7 cellular contexts compared by ENCODE assay signal in genomic region chr2:27032495-27033252, GRCh38. TPM values are rescaled to one million over a fixed set of nuclear protein-coding genes. Genes with fewer than 3 reads are reported as not detected.
DNase-seq lines count a peak whose midpoint lies in the region; ATAC-seq, FAIRE-seq and TF ChIP-seq lines count a peak whose summit lies in the region.

TSS of gene TMEM214 (plus strand) at chr2:27032965. CDS start at chr2:27033016, 51 bp downstream.

- FAIRE-seq in astrocyte (lab: Jason Lieb, UNC), result no peak

- no peaks in the 10 kb centered on the region for H3K27me3 ChIP-seq in astrocyte (ENCODE audit: insufficient read depth, low read length)

- peaks cover 11% of the 10 kb centered on the region for H3K4me1 ChIP-seq in astrocyte (ENCODE audit: insufficient read depth, low read length)

- DNase-seq in NCI-H187 (lab: John Stamatoyannopoulos, UW) (peak; percentile 68 to 84), T-helper 22 cell (ENCODE audit: low read depth) (peak; percentile 63), astrocyte (ENCODE audit: low read depth) (peak; percentile 72), hippocampal formation (lab: John Stamatoyannopoulos, UW) (peak; percentile 58 to 75), retinal pigment epithelial cell (ENCODE audit: low read depth) (peak; percentile 52)

- H3K9ac ChIP-seq in astrocyte (ENCODE audit: low read length), result peak within 1 kb of the TSS; percentile 96

- peak within 1 kb of the TSS; percentile 86 for H2AFZ ChIP-seq in astrocyte (ENCODE audit: low read depth, low read length)

- ATAC-seq in GM18499 (IDR thresholded peaks at IDR 0.05; ENCODE audit: insufficient read depth, unreplicated experiment) (peak; percentile 59), HG02884 (IDR thresholded peaks at IDR 0.05; ENCODE audit: unreplicated experiment) (peak; percentile 95)

- peaks cover 29% of the 10 kb centered on the region for H3K36me3 ChIP-seq in astrocyte (ENCODE audit: insufficient read depth, low read length)

- peaks cover 73% of the 10 kb centered on the region for H3K79me2 ChIP-seq in astrocyte (ENCODE audit: insufficient read depth, low read length)

- H3K27ac Mint-ChIP-seq in astrocyte (ENCODE audit: unreplicated experiment), result peak within 1 kb of the TSS; percentile 92

- H3K4me2 ChIP-seq in astrocyte (ENCODE audit: low read length), result peak within 1 kb of the TSS; percentile 84

- H3K4me3 Mint-ChIP-seq in astrocyte (ENCODE audit: unreplicated experiment), result peak within 1 kb of the TSS; percentile 97

- peak within 1 kb of the TSS; percentile 94 for H3K4me3 ChIP-seq in astrocyte (ENCODE audit: insufficient read depth, low read depth, low read length)
- peak within 1 kb of the TSS; percentile 97 for H3K4me3 ChIP-seq in retinal pigment epithelial cell (ENCODE audit: low read length)

- no peaks in the 10 kb centered on the region for H3K27me3 Mint-ChIP-seq in astrocyte (ENCODE audit: low read depth, unreplicated experiment)

- no peaks in the 10 kb centered on the region for H3K9me3 ChIP-seq in astrocyte (ENCODE audit: insufficient read depth, low read depth, low read length)

- no peak for TF ChIP-seq CTCF in astrocyte (IDR thresholded peaks at IDR 0.05; ENCODE audit: insufficient read depth, low read depth, low read length)
- TF ChIP-seq CTCF in retinal pigment epithelial cell (conservative IDR thresholded peaks at IDR 0.05; ENCODE audit: low read depth, low read length), result no peak

- peaks cover 35% of the 10 kb centered on the region for H3K36me3 Mint-ChIP-seq in astrocyte (ENCODE audit: low read depth, unreplicated experiment)

- no peaks in the 10 kb centered on the region for H3K9me3 Mint-ChIP-seq in astrocyte (ENCODE audit: unreplicated experiment)

- peaks cover 16% of the 10 kb centered on the region for H3K4me1 Mint-ChIP-seq in astrocyte (ENCODE audit: low read depth, unreplicated experiment)

- peaks cover 55% of the 10 kb centered on the region for H4K20me1 ChIP-seq in astrocyte (ENCODE audit: insufficient read depth, low read length)

- H3K27ac ChIP-seq in astrocyte (ENCODE audit: low read depth, low read length), result peak within 1 kb of the TSS; percentile 87

RNA-seq across cellular contexts. Expression of gene TMEM214, which starts in this region (rescaled TPM):
- 93.5 and 108 TPM in 2 replicates for total RNA-seq in astrocyte

Comparison
In these comparisons a context has a peak if more than half of its experiments do, and no peak if none do; other contexts are left out.
1. Peak in every context shown above with its lines: DNase-seq, ATAC-seq, H3K4me3 ChIP-seq and H3K27ac ChIP-seq.